13 cellular contexts compared by ENCODE assay signal in genomic region chr2:240368746-240369724, GRCh38.
A peak's percentile ranks its signal among the peaks of the same experiment; 100 is the strongest.
DNase-seq lines count a peak whose midpoint lies in the region; ATAC-seq, FAIRE-seq and TF ChIP-seq lines count a peak whose summit lies in the region.
"Had no signal": no experiment of that assay in that cellular context is flagged by ENCODE, and none has a peak within 500 bp of the region (broad histone marks: within the 10 kb centered on the region; RNA-seq: fewer than 3 reads in every experiment).

No MANE protein-coding gene starts in this region.

- H3K4me3 ChIP-seq in GM23248 (no peak overlapping the region), keratinocyte (ENCODE audit: control insufficient read depth in 2 of 3, extremely low read depth in 1 of 3, insufficient read depth in 2 of 3, low read depth in 1 of 3, low read length in 3 of 3) (no peak overlapping the region), gastrocnemius medialis (peak overlapping the region in 2 of 4 donors; percentile 0 to 39)

- no peaks in the 10 kb centered on the region for H3K9me3 Mint-ChIP-seq in natural killer cell
- H3K9me3 Mint-ChIP-seq: activated T-helper 1 cell treated with anti-CD3 and anti-CD28 coated beads, Interleukin-12 subunit alpha, Interleukin-12 subunit beta, Interleukin-2, Interleukin-4 antibody, amounts not matched to agents 30 ng/mL and 10 ng/mL and 1 ng/mL, durations not matched to agents 14 hours and 24 hours and 36 hours; WTC11 had no signal

- no peak for FAIRE-seq in keratinocyte (lab: Jason Lieb, UNC)
- FAIRE-seq: colon had no signal

- H2AFZ ChIP-seq in GM23248 (peak overlapping the region; percentile 57), keratinocyte (ENCODE audit: control insufficient read depth, low read length) (no peak overlapping the region)

- no peak for TF ChIP-seq POLR2A in gastrocnemius medialis (IDR thresholded peaks at IDR 0.05)

- H3K9me2 ChIP-seq in GM23248 (ENCODE audit: insufficient read depth), result no peaks in the 10 kb centered on the region

- H3K79me2 ChIP-seq in GM23248 (ENCODE audit: insufficient read depth) (no peaks in the 10 kb centered on the region), keratinocyte (ENCODE audit: control insufficient read depth, insufficient read depth, low read length) (no peaks in the 10 kb centered on the region)

- 75 to 77% methylated on average over 17 to 19 of the region's 19 CpGs for WGBS in GM23248 (ENCODE audit: low coverage in 1 of 2, low lambda C conversion rate in 2 of 2, missing lambda C conversion rate in 2 of 2), 2 experiments

- no peaks in the 10 kb centered on the region for H3K9me1 ChIP-seq in keratinocyte (ENCODE audit: control insufficient read depth, extremely low read depth, insufficient read depth, low read length)

- H3K27me3 Mint-ChIP-seq in natural killer cell (ENCODE audit: low read depth in 2 of 2), result no peaks in the 10 kb centered on the region

- in situ Hi-C loops in GM23248 (cut with MboI) (no loop called here), gastrocnemius medialis (cut with MboI; ENCODE audit: low sequenced_read_pairs in 4 of 4) (no loop called here)

- dilution Hi-C loops in keratinocyte (cut with MboI; ENCODE audit: extremely low pct_ligation_motif_present, low sequenced_read_pairs), result no loop called here

- no peaks in the 10 kb centered on the region for H3K36me3 Mint-ChIP-seq in natural killer cell
- H3K36me3 Mint-ChIP-seq: WTC11 had no signal

- H3K9me3 ChIP-seq in GM23248 (ENCODE audit: low read depth) (no peaks in the 10 kb centered on the region), keratinocyte (ENCODE audit: control insufficient read depth, low read depth, low read length) (no peaks in the 10 kb centered on the region), gastrocnemius medialis (no peaks in the 10 kb centered on the region)

- H4K20me1 ChIP-seq in GM23248 (ENCODE audit: insufficient read depth) (no peaks in the 10 kb centered on the region), keratinocyte (ENCODE audit: control insufficient read depth, extremely low read depth, insufficient read depth, low read length) (no peaks in the 10 kb centered on the region)

- intact Hi-C loops in gastrocnemius medialis (cut with DNase I; ENCODE audit: low total_unique reads) (loop anchor here (1.0 to 2.0 kb wide), 4 partner anchors 20 to 136 kb away; no protein-coding TSS in a partner anchor), natural killer cell (cut with micrococcal nuclease) (no loop called here)

- TF ChIP-seq CTCF in keratinocyte (optimal IDR thresholded peaks at IDR 0.05 in 1 of 3, IDR thresholded peaks at IDR 0.05 in 1 of 3, conservative IDR thresholded peaks at IDR 0.05 in 1 of 3; ENCODE audit: extremely low read depth in 1 of 3, insufficient read depth in 2 of 3, low read length in 3 of 3) (no peak), gastrocnemius medialis (IDR thresholded peaks at IDR 0.05 in 4 of 5, conservative IDR thresholded peaks at IDR 0.05 in 1 of 5) (no peak), natural killer cell (IDR thresholded peaks at IDR 0.05) (no peak)

- ATAC-seq in SK-N-SH treated with all-trans-retinoic acid at 6 μM for 48 hours, result peak; percentile 2; the same call in 2 of the 3 replicates
- peak; percentile 62 to 63 for ATAC-seq in gastrocnemius medialis
- ATAC-seq in natural killer cell, result no peak
- no peak for ATAC-seq in GM18517 (IDR thresholded peaks at IDR 0.05; ENCODE audit: unreplicated experiment)
- ATAC-seq: WTC11 had no signal

- H3K4me2 ChIP-seq in GM23248 (ENCODE audit: unreplicated experiment) (peak overlapping the region; percentile 60), keratinocyte (ENCODE audit: control insufficient read depth, extremely low read depth, insufficient read depth, low read depth, low read length) (peak overlapping the region; percentile 74)

- H3K27ac ChIP-seq in GM23248, result peak overlapping the region; percentile 72
- H3K27ac ChIP-seq in keratinocyte (ENCODE audit: control insufficient read depth, insufficient read depth, low read length), result peak overlapping the region; percentile 56
- peak overlapping the region; percentile 96 to 99 (median 98) for H3K27ac ChIP-seq in gastrocnemius medialis

- H3K9ac ChIP-seq in GM23248 (peak overlapping the region; percentile 68), keratinocyte (ENCODE audit: control insufficient read depth, extremely low read depth, insufficient read depth, low read length) (peak overlapping the region; percentile 66)

- H3K27ac Mint-ChIP-seq in natural killer cell, result no peak overlapping the region
- H3K27ac Mint-ChIP-seq: activated T-helper 1 cell treated with anti-CD3 and anti-CD28 coated beads, Interleukin-12 subunit alpha, Interleukin-12 subunit beta, Interleukin-2, Interleukin-4 antibody, amounts not matched to agents 30 ng/mL and 10 ng/mL and 1 ng/mL, durations not matched to agents 14 hours and 24 hours and 36 hours; WTC11 had no signal

- no peaks in the 10 kb centered on the region for H3K4me1 Mint-ChIP-seq in natural killer cell

- no peaks in the 10 kb centered on the region for H3K36me3 ChIP-seq in GM23248 (ENCODE audit: low read depth)
- no peaks in the 10 kb centered on the region for H3K36me3 ChIP-seq in keratinocyte (ENCODE audit: control insufficient read depth in 2 of 2, extremely low read depth in 1 of 2, insufficient read depth in 2 of 2, low read length in 2 of 2)
- H3K36me3 ChIP-seq in gastrocnemius medialis, result no peaks in the 10 kb centered on the region

- H3F3A ChIP-seq in GM23248 (ENCODE audit: insufficient read depth), result 0 out of 2 replicates have a peak, but pooled peaks cover 3% of the 10 kb centered on the region

- H3K27me3 ChIP-seq in GM23248 (replicated peaks; ENCODE audit: insufficient read depth), result no peaks in the 10 kb centered on the region
- peaks cover 16% of the 10 kb centered on the region for H3K27me3 ChIP-seq in keratinocyte (ENCODE audit: control insufficient read depth, extremely low read depth, insufficient read depth, low read length)
- no peaks in the 10 kb centered on the region for H3K27me3 ChIP-seq in gastrocnemius medialis

- no peak for DNase-seq in GM23248
- peak; percentile 11 for DNase-seq in keratinocyte (ENCODE audit: low read depth, low spot score)
- peak; percentile 87 to 97 for DNase-seq in gastrocnemius medialis
- no peak for DNase-seq in NCI-H2227 treated with DMSO at 0.1 percent for 48 hours (lab: John Stamatoyannopoulos, UW)
- DNase-seq in natural killer cell, result no peak
- DNase-seq in SKM-1 treated with dmso at 0.1 percent for 144 hours (lab: John Stamatoyannopoulos, UW; ENCODE audit: unreplicated experiment), result no peak
- DNase-seq: NCI-H1436; stimulated activated CD4-positive, alpha-beta T cell treated with anti-CD3 and anti-CD28 coated beads, Interleukin-2, amount 100 ng/mL, for 48 hours had no signal

- no peak overlapping the region for H3K4me3 Mint-ChIP-seq in natural killer cell
- H3K4me3 Mint-ChIP-seq: activated T-helper 1 cell treated with anti-CD3 and anti-CD28 coated beads, Interleukin-12 subunit alpha, Interleukin-12 subunit beta, Interleukin-2, Interleukin-4 antibody, amounts not matched to agents 30 ng/mL and 10 ng/mL and 1 ng/mL, durations not matched to agents 14 hours and 24 hours and 36 hours; WTC11 had no signal

- H3K4me1 ChIP-seq in GM23248 (ENCODE audit: insufficient read depth) (peaks cover 25% of the 10 kb centered on the region), keratinocyte (ENCODE audit: control insufficient read depth, extremely low read depth, insufficient read depth, low read length) (peaks cover 15% of the 10 kb centered on the region), gastrocnemius medialis (peaks cover 43 to 65% of the 10 kb centered on the region in 2 donors)

TF ChIP-seq in SK-N-SH treated with all-trans-retinoic acid at 6 μM for 48 hours, 23 proteins besides CTCF, POLR2A, EP300 and RAD21 (continues in another document):
- TF ChIP-seq CSDC2 (CRISPR knock-in tag; IDR thresholded peaks at IDR 0.05) (no peak), ARNTL (CRISPR knock-in tag; IDR thresholded peaks at IDR 0.05; ENCODE audit: borderline replicate concordance, low read depth) (no peak), ISL1 (CRISPR knock-in tag; IDR thresholded peaks at IDR 0.05) (no peak), GLIS3 (CRISPR knock-in tag; IDR thresholded peaks at IDR 0.05) (no peak), ZNF565 (CRISPR knock-in tag; conservative IDR thresholded peaks at IDR 0.05; ENCODE audit: low read depth) (no peak), ESRRG (CRISPR knock-in tag; IDR thresholded peaks at IDR 0.05) (no peak), ZNF70 (CRISPR knock-in tag; IDR thresholded peaks at IDR 0.05) (no peak)
- TF ChIP-seq, protein P1, sequence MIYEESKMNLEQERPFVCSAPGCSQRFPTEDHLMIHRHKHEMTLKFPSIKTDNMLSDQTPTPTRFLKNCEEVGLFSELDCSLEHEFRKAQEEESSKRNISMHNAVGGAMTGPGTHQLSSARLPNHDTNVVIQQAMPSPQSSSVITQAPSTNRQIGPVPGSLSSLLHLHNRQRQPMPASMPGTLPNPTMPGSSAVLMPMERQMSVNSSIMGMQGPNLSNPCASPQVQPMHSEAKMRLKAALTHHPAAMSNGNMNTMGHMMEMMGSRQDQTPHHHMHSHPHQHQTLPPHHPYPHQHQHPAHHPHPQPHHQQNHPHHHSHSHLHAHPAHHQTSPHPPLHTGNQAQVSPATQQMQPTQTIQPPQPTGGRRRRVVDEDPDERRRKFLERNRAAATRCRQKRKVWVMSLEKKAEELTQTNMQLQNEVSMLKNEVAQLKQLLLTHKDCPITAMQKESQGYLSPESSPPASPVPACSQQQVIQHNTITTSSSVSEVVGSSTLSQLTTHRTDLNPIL (CRISPR knock-in tag; IDR thresholded peaks at IDR 0.05; ENCODE audit: low read depth), result no peak
- TF ChIP-seq, protein P2, sequence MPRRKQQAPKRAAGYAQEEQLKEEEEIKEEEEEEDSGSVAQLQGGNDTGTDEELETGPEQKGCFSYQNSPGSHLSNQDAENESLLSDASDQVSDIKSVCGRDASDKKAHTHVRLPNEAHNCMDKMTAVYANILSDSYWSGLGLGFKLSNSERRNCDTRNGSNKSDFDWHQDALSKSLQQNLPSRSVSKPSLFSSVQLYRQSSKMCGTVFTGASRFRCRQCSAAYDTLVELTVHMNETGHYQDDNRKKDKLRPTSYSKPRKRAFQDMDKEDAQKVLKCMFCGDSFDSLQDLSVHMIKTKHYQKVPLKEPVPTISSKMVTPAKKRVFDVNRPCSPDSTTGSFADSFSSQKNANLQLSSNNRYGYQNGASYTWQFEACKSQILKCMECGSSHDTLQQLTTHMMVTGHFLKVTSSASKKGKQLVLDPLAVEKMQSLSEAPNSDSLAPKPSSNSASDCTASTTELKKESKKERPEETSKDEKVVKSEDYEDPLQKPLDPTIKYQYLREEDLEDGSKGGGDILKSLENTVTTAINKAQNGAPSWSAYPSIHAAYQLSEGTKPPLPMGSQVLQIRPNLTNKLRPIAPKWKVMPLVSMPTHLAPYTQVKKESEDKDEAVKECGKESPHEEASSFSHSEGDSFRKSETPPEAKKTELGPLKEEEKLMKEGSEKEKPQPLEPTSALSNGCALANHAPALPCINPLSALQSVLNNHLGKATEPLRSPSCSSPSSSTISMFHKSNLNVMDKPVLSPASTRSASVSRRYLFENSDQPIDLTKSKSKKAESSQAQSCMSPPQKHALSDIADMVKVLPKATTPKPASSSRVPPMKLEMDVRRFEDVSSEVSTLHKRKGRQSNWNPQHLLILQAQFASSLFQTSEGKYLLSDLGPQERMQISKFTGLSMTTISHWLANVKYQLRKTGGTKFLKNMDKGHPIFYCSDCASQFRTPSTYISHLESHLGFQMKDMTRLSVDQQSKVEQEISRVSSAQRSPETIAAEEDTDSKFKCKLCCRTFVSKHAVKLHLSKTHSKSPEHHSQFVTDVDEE (CRISPR knock-in tag; IDR thresholded peaks at IDR 0.05), result no peak

Comparison
In these comparisons a context has a peak if more than half of its experiments do, and no peak if none do; other contexts are left out.
1. DNase-seq: peak in keratinocyte (single experiment) and gastrocnemius medialis (2 of 2); none in GM23248 (single experiment), NCI-H2227 treated with DMSO at 0.1 percent for 48 hours (single experiment), natural killer cell (single experiment) and SKM-1 treated with dmso at 0.1 percent for 144 hours (single experiment).
2. ATAC-seq: peak in SK-N-SH treated with all-trans-retinoic acid at 6 μM for 48 hours (single experiment) and gastrocnemius medialis (2 of 2); none in natural killer cell (0 of 3) and GM18517 (single experiment).
3. Peak in every context shown above with its lines, with median percentiles within 50 percentile points of each other: H3K27ac ChIP-seq.